Comparison of ENCODE assay signal across 9 cellular contexts in the genomic region with DNA sequence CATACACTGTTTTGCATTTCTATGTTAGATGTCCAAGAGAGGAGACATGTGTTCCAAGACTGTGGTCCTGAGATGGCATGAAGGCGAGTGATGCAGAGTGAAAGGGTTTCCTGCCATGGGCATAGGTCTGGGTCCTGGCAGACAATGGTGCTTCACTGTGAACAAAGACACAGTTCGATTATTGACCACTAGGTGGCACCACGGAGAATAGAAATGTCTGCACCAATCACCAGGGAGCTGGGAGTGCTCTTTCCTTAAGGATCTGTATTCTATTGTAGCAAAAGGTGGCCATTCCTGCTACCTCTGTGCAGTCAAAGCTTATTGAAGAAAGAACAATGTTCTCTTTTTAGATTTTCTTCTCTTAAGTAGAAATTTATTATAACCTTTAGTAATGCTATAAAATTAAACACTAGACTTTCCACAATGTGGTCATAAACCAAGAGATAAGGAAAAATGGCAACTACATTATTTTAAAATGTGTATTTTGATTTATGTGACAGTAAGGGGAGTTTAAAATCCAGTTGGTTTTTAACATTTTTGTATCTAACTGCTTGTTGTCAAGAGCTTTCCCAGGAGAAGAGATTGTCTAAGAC.
DNase-seq lines count a peak whose midpoint lies in the region; ATAC-seq and TF ChIP-seq lines count a peak whose summit lies in the region.
"Had no signal": no experiment of that assay in that cellular context is flagged by ENCODE, and none has a peak within 500 bp of the region (broad histone marks: within the 10 kb centered on the region; RNA-seq: fewer than 3 reads in every experiment).

No MANE protein-coding gene starts in this region.

- H3K9me3 ChIP-seq in breast epithelium, result no peaks in the 10 kb centered on the region
- H3K9me3 ChIP-seq in lower lobe of right lung, result no peaks in the 10 kb centered on the region
- H3K9me3 ChIP-seq in CD8-positive, alpha-beta T cell (ENCODE audit: low read length), result no peaks in the 10 kb centered on the region
- H3K9me3 ChIP-seq: BLaER1 had no signal

- no peaks in the 10 kb centered on the region for H3K27me3 Mint-ChIP-seq in CD8-positive, alpha-beta T cell (ENCODE audit: low read depth)

- ATAC-seq in lower lobe of right lung (peak; percentile 57 to 62), GM19397 (IDR thresholded peaks at IDR 0.05; ENCODE audit: unreplicated experiment) (no peak)
- no peak for ATAC-seq in CD8-positive, alpha-beta T cell

- CTCF ChIA-PET in CD8-positive, alpha-beta T cell (lab: Charles Lee), result no interaction called here

- no peaks in the 10 kb centered on the region for H3K36me3 Mint-ChIP-seq in CD8-positive, alpha-beta T cell

- H3K27ac ChIP-seq in breast epithelium (no peak overlapping the region), lower lobe of right lung (no peak overlapping the region)
- no peak overlapping the region for H3K27ac ChIP-seq in CD8-positive, alpha-beta T cell (ENCODE audit: low read depth, low read length)
- H3K27ac ChIP-seq: BLaER1 had no signal

- TF ChIP-seq CTCF in breast epithelium (IDR thresholded peaks at IDR 0.05) (peak; percentile 19 to 46 (median 22)), lower lobe of right lung (IDR thresholded peaks at IDR 0.05) (peak; percentile 65)
- no peak for TF ChIP-seq CTCF in CD8-positive, alpha-beta T cell (IDR thresholded peaks at IDR 0.05)

- TF ChIP-seq POLR2A in breast epithelium (IDR thresholded peaks at IDR 0.05), result no peak

- peaks cover 5% of the 10 kb centered on the region for H3K9me3 Mint-ChIP-seq in CD8-positive, alpha-beta T cell

- H3K27me3 ChIP-seq in breast epithelium (no peaks in the 10 kb centered on the region), lower lobe of right lung (ENCODE audit: low read depth) (no peaks in the 10 kb centered on the region)
- H3K27me3 ChIP-seq in CD8-positive, alpha-beta T cell (ENCODE audit: insufficient read depth, low read length), result no peaks in the 10 kb centered on the region
- H3K27me3 ChIP-seq: BLaER1 had no signal

- no peak overlapping the region for H3K27ac Mint-ChIP-seq in CD8-positive, alpha-beta T cell

- peak; percentile 33 for DNase-seq in NCI-H1436 (lab: John Stamatoyannopoulos, UW)
- DNase-seq in NCI-H1436 treated with DMSO at 0.1 percent for 48 hours (lab: John Stamatoyannopoulos, UW), result no peak
- peak; percentile 36 for DNase-seq in H4 (ENCODE audit: low spot score)
- DNase-seq in NCI-H526 (lab: John Stamatoyannopoulos, UW), result peak; percentile 50 to 81
- no peak for DNase-seq in breast epithelium (ENCODE audit: low spot score in 2 of 2)
- no peak for DNase-seq in lower lobe of right lung
- DNase-seq in CD8-positive, alpha-beta T cell, result no peak

- H3K4me3 ChIP-seq in breast epithelium (no peak overlapping the region), lower lobe of right lung (no peak overlapping the region)
- no peak overlapping the region for H3K4me3 ChIP-seq in CD8-positive, alpha-beta T cell (ENCODE audit: low read depth, low read length)
- H3K4me3 ChIP-seq: BLaER1 had no signal

- H3K4me3 Mint-ChIP-seq in CD8-positive, alpha-beta T cell, result no peak overlapping the region

- POLR2A ChIA-PET in CD8-positive, alpha-beta T cell (lab: Charles Lee), result no interaction called here

- no peaks in the 10 kb centered on the region for H3K4me1 Mint-ChIP-seq in CD8-positive, alpha-beta T cell (ENCODE audit: low read depth)

- intact Hi-C loops in breast epithelium (cut with DNase I; ENCODE audit: low total_unique reads) (no loop called here), lower lobe of right lung (cut with DNase I) (no loop called here)
- intact Hi-C loops in CD8-positive, alpha-beta T cell (cut with DNase I, micrococcal nuclease), result loop anchor here in 1 of 2 experiments (10.0 kb wide), 1 partner anchor 55 kb away; no protein-coding TSS in a partner anchor

- H3K4me1 ChIP-seq in breast epithelium (no peaks in the 10 kb centered on the region), lower lobe of right lung (no peaks in the 10 kb centered on the region)
- H3K4me1 ChIP-seq in CD8-positive, alpha-beta T cell (ENCODE audit: insufficient read depth, low read length), result no peaks in the 10 kb centered on the region
- H3K4me1 ChIP-seq: BLaER1 had no signal

- H3K36me3 ChIP-seq in breast epithelium, result no peaks in the 10 kb centered on the region
- H3K36me3 ChIP-seq in lower lobe of right lung, result no peaks in the 10 kb centered on the region
- H3K36me3 ChIP-seq in CD8-positive, alpha-beta T cell (ENCODE audit: insufficient read depth, low read length), result no peaks in the 10 kb centered on the region
- H3K36me3 ChIP-seq: BLaER1 had no signal

Comparison
In these comparisons a context has a peak if more than half of its experiments do, and no peak if none do; other contexts are left out.
1. DNase-seq: peak in NCI-H1436 (single experiment), H4 (single experiment) and NCI-H526 (2 of 2); none in NCI-H1436 treated with DMSO at 0.1 percent for 48 hours (single experiment), breast epithelium (0 of 2), lower lobe of right lung (single experiment) and CD8-positive, alpha-beta T cell (0 of 7).
2. ATAC-seq: peak in lower lobe of right lung (2 of 2); none in CD8-positive, alpha-beta T cell (single experiment) and GM19397 (single experiment).